In the genomic region with DNA sequence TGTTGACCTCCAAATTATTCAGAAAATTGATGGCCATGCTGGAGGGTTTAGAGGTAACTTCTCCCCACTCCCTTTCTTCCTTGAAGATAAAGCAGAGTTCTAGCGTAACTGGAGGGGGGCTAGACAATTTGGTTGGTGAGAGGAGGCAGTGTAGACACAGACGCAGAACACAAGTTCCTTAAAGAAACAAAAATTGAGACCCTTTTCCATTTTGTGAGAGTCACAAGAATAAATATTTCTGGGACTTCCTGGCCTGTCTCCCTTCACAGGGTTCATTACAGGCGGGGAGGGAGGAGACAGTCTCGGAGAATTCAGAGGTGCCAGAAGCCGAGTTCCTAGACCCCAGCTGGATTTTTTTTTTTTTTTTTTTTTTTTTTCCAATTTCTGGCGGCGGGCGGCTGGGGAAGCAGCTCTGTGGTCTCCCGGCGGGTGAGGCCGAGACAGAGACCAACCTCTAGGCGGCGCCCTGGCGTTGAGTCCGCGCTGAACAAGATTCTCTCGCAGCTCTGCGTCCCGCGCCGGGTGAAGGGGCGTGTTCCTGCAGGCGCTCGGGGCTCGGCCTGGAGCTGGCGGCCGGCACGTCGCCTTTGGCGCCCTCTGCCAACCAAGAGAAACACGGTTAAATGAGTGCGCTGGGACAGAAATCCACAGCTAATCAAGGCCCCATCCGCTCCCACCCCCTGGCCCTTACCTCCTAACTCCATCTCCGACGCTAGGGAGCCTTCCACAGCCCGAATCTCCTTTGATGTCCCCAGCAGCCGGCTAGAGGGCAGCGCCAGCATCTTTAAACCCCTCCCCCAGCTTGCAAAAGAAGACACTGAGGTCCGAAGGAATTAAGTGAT, we compare ENCODE assay signal across 8 cellular contexts. TPM values are rescaled to one million over a fixed set of nuclear protein-coding genes. Genes with fewer than 3 reads are reported as not detected.
DNase-seq lines count a peak whose midpoint lies in the region; ATAC-seq and TF ChIP-seq lines count a peak whose summit lies in the region.

No MANE protein-coding gene starts in this region.

- TF ChIP-seq RAD21 in Ishikawa (IDR thresholded peaks at IDR 0.05; ENCODE audit: low read depth) = peak; percentile 24; the same call in 1 of the 2 replicates

- TF ChIP-seq EP300 in Ishikawa (IDR thresholded peaks at IDR 0.05; ENCODE audit: borderline replicate concordance) = no peak

- ATAC-seq in HG03442 (IDR thresholded peaks at IDR 0.05; ENCODE audit: unreplicated experiment) = no peak

- DNase-seq in GDM1 (lab: John Stamatoyannopoulos, UW) (peak; percentile 23), SK-N-DZ (ENCODE audit: low spot score) (peak; percentile 82), amniotic epithelial cell (ENCODE audit: low read depth) (peak; percentile 49), iris pigment epithelial cell (ENCODE audit: low read depth) (peak; percentile 22), NCI-H2196 (lab: John Stamatoyannopoulos, UW; ENCODE audit: unreplicated experiment) (no peak)
- DNase-seq in stimulated activated CD4-positive, alpha-beta T cell treated with anti-CD3 and anti-CD28 coated beads, TNF-alpha, amount 100 ng/mL, for 4 hours (ENCODE audit: low read depth in 3 of 3) = peak in 2 of 3 experiments; percentile 30 to 42

TF ChIP-seq in Ishikawa, 13 proteins besides CTCF, POLR2A, EP300 and RAD21:
- TF ChIP-seq TEAD4 (IDR thresholded peaks at IDR 0.05) (no peak), CREB1 (IDR thresholded peaks at IDR 0.05; ENCODE audit: low read depth) (no peak), NFIC (IDR thresholded peaks at IDR 0.05) (no peak), YY1 (IDR thresholded peaks at IDR 0.05; ENCODE audit: low read depth) (no peak), TAF1 (IDR thresholded peaks at IDR 0.05; ENCODE audit: low read depth) (no peak), FOXM1 (IDR thresholded peaks at IDR 0.05; ENCODE audit: borderline replicate concordance, low read depth) (no peak), EGR1 (IDR thresholded peaks at IDR 0.05) (no peak), ZBTB7A (IDR thresholded peaks at IDR 0.05; ENCODE audit: low read depth) (no peak), TCF12 (IDR thresholded peaks at IDR 0.05; ENCODE audit: low read depth) (no peak), CEBPB (IDR thresholded peaks at IDR 0.05) (no peak)
- TF ChIP-seq, protein P1, sequence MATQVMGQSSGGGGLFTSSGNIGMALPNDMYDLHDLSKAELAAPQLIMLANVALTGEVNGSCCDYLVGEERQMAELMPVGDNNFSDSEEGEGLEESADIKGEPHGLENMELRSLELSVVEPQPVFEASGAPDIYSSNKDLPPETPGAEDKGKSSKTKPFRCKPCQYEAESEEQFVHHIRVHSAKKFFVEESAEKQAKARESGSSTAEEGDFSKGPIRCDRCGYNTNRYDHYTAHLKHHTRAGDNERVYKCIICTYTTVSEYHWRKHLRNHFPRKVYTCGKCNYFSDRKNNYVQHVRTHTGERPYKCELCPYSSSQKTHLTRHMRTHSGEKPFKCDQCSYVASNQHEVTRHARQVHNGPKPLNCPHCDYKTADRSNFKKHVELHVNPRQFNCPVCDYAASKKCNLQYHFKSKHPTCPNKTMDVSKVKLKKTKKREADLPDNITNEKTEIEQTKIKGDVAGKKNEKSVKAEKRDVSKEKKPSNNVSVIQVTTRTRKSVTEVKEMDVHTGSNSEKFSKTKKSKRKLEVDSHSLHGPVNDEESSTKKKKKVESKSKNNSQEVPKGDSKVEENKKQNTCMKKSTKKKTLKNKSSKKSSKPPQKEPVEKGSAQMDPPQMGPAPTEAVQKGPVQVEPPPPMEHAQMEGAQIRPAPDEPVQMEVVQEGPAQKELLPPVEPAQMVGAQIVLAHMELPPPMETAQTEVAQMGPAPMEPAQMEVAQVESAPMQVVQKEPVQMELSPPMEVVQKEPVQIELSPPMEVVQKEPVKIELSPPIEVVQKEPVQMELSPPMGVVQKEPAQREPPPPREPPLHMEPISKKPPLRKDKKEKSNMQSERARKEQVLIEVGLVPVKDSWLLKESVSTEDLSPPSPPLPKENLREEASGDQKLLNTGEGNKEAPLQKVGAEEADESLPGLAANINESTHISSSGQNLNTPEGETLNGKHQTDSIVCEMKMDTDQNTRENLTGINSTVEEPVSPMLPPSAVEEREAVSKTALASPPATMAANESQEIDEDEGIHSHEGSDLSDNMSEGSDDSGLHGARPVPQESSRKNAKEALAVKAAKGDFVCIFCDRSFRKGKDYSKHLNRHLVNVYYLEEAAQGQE (IDR thresholded peaks at IDR 0.05; ENCODE audit: low read depth) = no peak
- TF ChIP-seq, protein P2, sequence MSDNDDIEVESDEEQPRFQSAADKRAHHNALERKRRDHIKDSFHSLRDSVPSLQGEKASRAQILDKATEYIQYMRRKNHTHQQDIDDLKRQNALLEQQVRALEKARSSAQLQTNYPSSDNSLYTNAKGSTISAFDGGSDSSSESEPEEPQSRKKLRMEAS (IDR thresholded peaks at IDR 0.05) = no peak
- TF ChIP-seq, protein P3, sequence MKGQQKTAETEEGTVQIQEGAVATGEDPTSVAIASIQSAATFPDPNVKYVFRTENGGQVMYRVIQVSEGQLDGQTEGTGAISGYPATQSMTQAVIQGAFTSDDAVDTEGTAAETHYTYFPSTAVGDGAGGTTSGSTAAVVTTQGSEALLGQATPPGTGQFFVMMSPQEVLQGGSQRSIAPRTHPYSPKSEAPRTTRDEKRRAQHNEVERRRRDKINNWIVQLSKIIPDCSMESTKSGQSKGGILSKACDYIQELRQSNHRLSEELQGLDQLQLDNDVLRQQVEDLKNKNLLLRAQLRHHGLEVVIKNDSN (IDR thresholded peaks at IDR 0.05) = no peak

RNA-seq across cellular contexts. Expression of a gene that starts 10.2 kb away (rescaled TPM):
- polyA plus RNA-seq in SK-N-DZ (2014; cell fraction: cytosol; rRNA removed) = not detected in 2 replicates
- not detected in 2 replicates for polyA plus RNA-seq in SK-N-DZ (2014; cell fraction: nucleus; rRNA removed)

RNA-seq across cellular contexts. Expression of a gene that starts 21.3 kb away (rescaled TPM):
- polyA plus RNA-seq in SK-N-DZ (2014; cell fraction: cytosol; rRNA removed) = not detected in 2 replicates
- polyA plus RNA-seq in SK-N-DZ (2014; cell fraction: nucleus; rRNA removed) = not detected in 2 replicates

RNA-seq across cellular contexts. Expression of a gene that starts 25.6 kb away (rescaled TPM):
- not detected in 2 replicates for polyA plus RNA-seq in SK-N-DZ (2014; cell fraction: cytosol; rRNA removed)
- not detected in 2 replicates for polyA plus RNA-seq in SK-N-DZ (2014; cell fraction: nucleus; rRNA removed)

RNA-seq across cellular contexts. Expression of a gene that starts 31.6 kb away (rescaled TPM):
- polyA plus RNA-seq in SK-N-DZ (2014; cell fraction: cytosol; rRNA removed) = not detected in 2 replicates
- not detected in 2 replicates for polyA plus RNA-seq in SK-N-DZ (2014; cell fraction: nucleus; rRNA removed)

RNA-seq across cellular contexts. Expression of a gene that starts 42.8 kb away (rescaled TPM):
- polyA plus RNA-seq in SK-N-DZ (2014; cell fraction: cytosol; rRNA removed) = not detected in 2 replicates
- not detected in 2 replicates for polyA plus RNA-seq in SK-N-DZ (2014; cell fraction: nucleus; rRNA removed)
